Comparison of ENCODE assay signal across 22 cellular contexts in the genomic region with DNA sequence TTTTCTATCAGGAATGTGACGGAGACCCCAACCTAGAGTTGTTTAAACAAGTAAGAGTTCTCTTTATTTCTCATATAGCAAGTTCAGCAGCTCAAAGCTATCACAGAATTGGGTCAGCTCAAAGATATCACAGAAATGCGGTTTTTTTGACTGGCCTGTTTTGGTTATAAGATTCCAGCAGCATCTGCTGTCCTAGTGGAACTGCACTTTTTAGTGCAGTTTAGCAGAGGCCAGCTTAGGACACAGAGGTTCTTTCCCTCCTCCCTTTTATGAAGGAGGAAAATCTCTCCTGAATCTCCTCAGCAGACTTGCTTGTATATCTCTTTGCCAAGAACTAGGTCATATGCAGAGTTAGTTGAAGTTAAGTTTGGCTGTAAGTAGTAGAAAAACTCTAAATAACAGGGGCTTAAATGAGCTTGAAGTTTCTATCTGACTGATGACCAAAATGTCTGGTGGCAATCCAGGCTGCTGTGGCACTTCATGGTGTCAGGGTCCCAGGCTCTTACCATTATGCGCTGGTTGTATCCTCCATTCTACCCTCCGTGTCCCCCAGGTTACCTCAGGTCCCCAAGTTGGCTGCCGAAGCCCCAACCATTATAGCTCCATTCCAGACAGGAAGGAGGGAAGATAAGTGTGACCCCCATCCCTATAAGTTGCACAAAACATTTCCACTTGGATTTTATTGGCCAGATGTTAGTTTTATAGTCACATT. TPM values are rescaled to one million over a fixed set of nuclear protein-coding genes. Genes with fewer than 3 reads are reported as not detected.
DNase-seq lines count a peak whose midpoint lies in the region; ATAC-seq, FAIRE-seq and TF ChIP-seq lines count a peak whose summit lies in the region.
"Had no signal": no experiment of that assay in that cellular context is flagged by ENCODE, and none has a peak within 500 bp of the region (broad histone marks: within the 10 kb centered on the region; RNA-seq: fewer than 3 reads in every experiment).

No MANE protein-coding gene starts in this region.

- peak overlapping the region; percentile 16 for H3K27ac Mint-ChIP-seq in activated naive CD8-positive, alpha-beta T cell
- no peak overlapping the region for H3K27ac Mint-ChIP-seq in activated naive CD8-positive, alpha-beta T cell treated with anti-CD3 and anti-CD28 coated beads for 36 hours
- H3K27ac Mint-ChIP-seq in GM23338: no peak overlapping the region
- H3K27ac Mint-ChIP-seq in stimulated activated naive B cell treated with anti-CD40 and anti-IgM and Interleukin-4, amounts not matched to agents 10 μg/mL and 1 μg/mL and 100 μg/mL, for 72 hours: peak overlapping the region; percentile 14

- peak; percentile 47 for FAIRE-seq in bronchial epithelial cell (lab: Jason Lieb, UNC)
- FAIRE-seq: A549, D721Med, H54 had no signal

- peak overlapping the region; percentile 66; the same call in 1 of the 2 replicates for H3K27ac ChIP-seq in GM23338 (ENCODE audit: low read depth)
- H3K27ac ChIP-seq: A549, BLaER1, HL-60 had no signal

- TF ChIP-seq CTCF in GM23338 (conservative IDR thresholded peaks at IDR 0.05; ENCODE audit: low read depth in 2 of 2) (no peak), bronchial epithelial cell (IDR thresholded peaks at IDR 0.05; ENCODE audit: insufficient read depth, low read length, severe bottlenecking) (no peak)

- H3K36me3 Mint-ChIP-seq in activated naive CD8-positive, alpha-beta T cell: peaks cover 4% of the 10 kb centered on the region
- peaks cover 46% of the 10 kb centered on the region for H3K36me3 Mint-ChIP-seq in activated naive CD8-positive, alpha-beta T cell treated with anti-CD3 and anti-CD28 coated beads for 36 hours
- peaks cover 60% of the 10 kb centered on the region for H3K36me3 Mint-ChIP-seq in GM23338 (ENCODE audit: low read depth)
- peaks cover 45 to 58% of the 10 kb centered on the region in 2 donors for H3K36me3 Mint-ChIP-seq in stimulated activated naive B cell treated with anti-CD40 and anti-IgM and Interleukin-4, amounts not matched to agents 10 μg/mL and 1 μg/mL and 100 μg/mL, for 72 hours

- H3K4me2 ChIP-seq in GM23338: no peak overlapping the region
- H3K4me2 ChIP-seq: A549, BLaER1 had no signal

- peaks cover 69% of the 10 kb centered on the region for H3K4me1 Mint-ChIP-seq in activated naive CD8-positive, alpha-beta T cell (ENCODE audit: low read depth)
- H3K4me1 Mint-ChIP-seq in activated naive CD8-positive, alpha-beta T cell treated with anti-CD3 and anti-CD28 coated beads for 36 hours: peaks cover 50% of the 10 kb centered on the region
- H3K4me1 Mint-ChIP-seq in GM23338: peaks cover 23% of the 10 kb centered on the region
- peaks cover 39 to 80% of the 10 kb centered on the region in 2 donors for H3K4me1 Mint-ChIP-seq in stimulated activated naive B cell treated with anti-CD40 and anti-IgM and Interleukin-4, amounts not matched to agents 10 μg/mL and 1 μg/mL and 100 μg/mL, for 72 hours

- DNase-seq in activated naive CD8-positive, alpha-beta T cell treated with anti-CD3 and anti-CD28 coated beads for 36 hours: no peak
- DNase-seq in GM23338 (ENCODE audit: low spot score) (no peak), bronchial epithelial cell (ENCODE audit: low read depth) (no peak)
- DNase-seq in stimulated activated naive B cell treated with anti-CD40 and anti-IgM and Interleukin-4, amounts not matched to agents 10 μg/mL and 1 μg/mL and 100 μg/mL, for 72 hours: no peak
- DNase-seq: CD8-positive, alpha-beta memory T cell; HFFc6; Karpas-422; NCI-H1417 treated with DMSO at 0.1 percent for 48 hours; NCI-H1930; NCI-H345; NCI-H526; PC-3; RPMI8226; SIG-M5 had no signal

- no peaks in the 10 kb centered on the region for H3K9me2 ChIP-seq in GM23338 (ENCODE audit: insufficient read depth)

- H3K27me3 ChIP-seq in GM23338 (ENCODE audit: insufficient read depth): no peaks in the 10 kb centered on the region
- H3K27me3 ChIP-seq in bronchial epithelial cell (ENCODE audit: control insufficient read depth, insufficient read depth, low read length): no peaks in the 10 kb centered on the region
- H3K27me3 ChIP-seq: BLaER1 had no signal

- peaks cover 40% of the 10 kb centered on the region for H4K20me1 ChIP-seq in GM23338 (replicated peaks; ENCODE audit: insufficient read depth)

- H3K36me3 ChIP-seq in GM23338 (ENCODE audit: insufficient read depth): peaks cover 28% of the 10 kb centered on the region
- H3K36me3 ChIP-seq in bronchial epithelial cell (ENCODE audit: control insufficient read depth, insufficient read depth, low read length): peaks cover 21% of the 10 kb centered on the region

- H2AFZ ChIP-seq in GM23338: no peak overlapping the region

- ATAC-seq in GM23338: no peak
- ATAC-seq in stimulated activated naive B cell treated with anti-CD40 and anti-IgM and Interleukin-4, amounts not matched to agents 10 μg/mL and 1 μg/mL and 100 μg/mL, for 72 hours (replicated peaks): no peak
- ATAC-seq in HG03095 (IDR thresholded peaks at IDR 0.05; ENCODE audit: unreplicated experiment): no peak
- no peak for ATAC-seq in HG03342 (IDR thresholded peaks at IDR 0.05; ENCODE audit: unreplicated experiment)
- ATAC-seq: A549, PC-3 had no signal

- no peak overlapping the region for H3K4me3 Mint-ChIP-seq in activated naive CD8-positive, alpha-beta T cell
- H3K4me3 Mint-ChIP-seq in activated naive CD8-positive, alpha-beta T cell treated with anti-CD3 and anti-CD28 coated beads for 36 hours: no peak overlapping the region
- H3K4me3 Mint-ChIP-seq in GM23338: no peak overlapping the region
- no peak overlapping the region for H3K4me3 Mint-ChIP-seq in stimulated activated naive B cell treated with anti-CD40 and anti-IgM and Interleukin-4, amounts not matched to agents 10 μg/mL and 1 μg/mL and 100 μg/mL, for 72 hours
- H3K4me3 Mint-ChIP-seq: HFFc6 had no signal

- peaks cover 7% of the 10 kb centered on the region for H3K4me1 ChIP-seq in GM23338 (ENCODE audit: insufficient read depth)

- no peaks in the 10 kb centered on the region for H3K9me3 Mint-ChIP-seq in activated naive CD8-positive, alpha-beta T cell (ENCODE audit: low read depth)
- H3K9me3 Mint-ChIP-seq in activated naive CD8-positive, alpha-beta T cell treated with anti-CD3 and anti-CD28 coated beads for 36 hours: no peaks in the 10 kb centered on the region
- H3K9me3 Mint-ChIP-seq in GM23338: no peaks in the 10 kb centered on the region
- no peaks in the 10 kb centered on the region for H3K9me3 Mint-ChIP-seq in stimulated activated naive B cell treated with anti-CD40 and anti-IgM and Interleukin-4, amounts not matched to agents 10 μg/mL and 1 μg/mL and 100 μg/mL, for 72 hours
- H3K9me3 Mint-ChIP-seq: CD8-positive, alpha-beta memory T cell; HFFc6 had no signal

- H3F3A ChIP-seq in GM23338 (replicated peaks; ENCODE audit: low read depth): no peaks in the 10 kb centered on the region

- H3K4me3 ChIP-seq in GM23338: no peak overlapping the region
- no peak overlapping the region for H3K4me3 ChIP-seq in bronchial epithelial cell (ENCODE audit: low read depth, low read length)
- H3K4me3 ChIP-seq: A549, BLaER1 had no signal

- H3K27me3 Mint-ChIP-seq in activated naive CD8-positive, alpha-beta T cell: no peaks in the 10 kb centered on the region
- no peaks in the 10 kb centered on the region for H3K27me3 Mint-ChIP-seq in activated naive CD8-positive, alpha-beta T cell treated with anti-CD3 and anti-CD28 coated beads for 36 hours
- H3K27me3 Mint-ChIP-seq in GM23338 (ENCODE audit: insufficient read depth, low read depth, poor library complexity): peaks cover 5% of the 10 kb centered on the region
- no peaks in the 10 kb centered on the region for H3K27me3 Mint-ChIP-seq in stimulated activated naive B cell treated with anti-CD40 and anti-IgM and Interleukin-4, amounts not matched to agents 10 μg/mL and 1 μg/mL and 100 μg/mL, for 72 hours

- peaks cover 98% of the 10 kb centered on the region for H3K79me2 ChIP-seq in GM23338 (replicated peaks; ENCODE audit: insufficient read depth)

TF ChIP-seq in GM23338, 12 proteins besides CTCF, POLR2A, EP300 and RAD21 (continues in another document):
- TF ChIP-seq POLR2AphosphoS5 (IDR thresholded peaks at IDR 0.05; ENCODE audit: low read depth): no peak
- TF ChIP-seq, protein P1, sequence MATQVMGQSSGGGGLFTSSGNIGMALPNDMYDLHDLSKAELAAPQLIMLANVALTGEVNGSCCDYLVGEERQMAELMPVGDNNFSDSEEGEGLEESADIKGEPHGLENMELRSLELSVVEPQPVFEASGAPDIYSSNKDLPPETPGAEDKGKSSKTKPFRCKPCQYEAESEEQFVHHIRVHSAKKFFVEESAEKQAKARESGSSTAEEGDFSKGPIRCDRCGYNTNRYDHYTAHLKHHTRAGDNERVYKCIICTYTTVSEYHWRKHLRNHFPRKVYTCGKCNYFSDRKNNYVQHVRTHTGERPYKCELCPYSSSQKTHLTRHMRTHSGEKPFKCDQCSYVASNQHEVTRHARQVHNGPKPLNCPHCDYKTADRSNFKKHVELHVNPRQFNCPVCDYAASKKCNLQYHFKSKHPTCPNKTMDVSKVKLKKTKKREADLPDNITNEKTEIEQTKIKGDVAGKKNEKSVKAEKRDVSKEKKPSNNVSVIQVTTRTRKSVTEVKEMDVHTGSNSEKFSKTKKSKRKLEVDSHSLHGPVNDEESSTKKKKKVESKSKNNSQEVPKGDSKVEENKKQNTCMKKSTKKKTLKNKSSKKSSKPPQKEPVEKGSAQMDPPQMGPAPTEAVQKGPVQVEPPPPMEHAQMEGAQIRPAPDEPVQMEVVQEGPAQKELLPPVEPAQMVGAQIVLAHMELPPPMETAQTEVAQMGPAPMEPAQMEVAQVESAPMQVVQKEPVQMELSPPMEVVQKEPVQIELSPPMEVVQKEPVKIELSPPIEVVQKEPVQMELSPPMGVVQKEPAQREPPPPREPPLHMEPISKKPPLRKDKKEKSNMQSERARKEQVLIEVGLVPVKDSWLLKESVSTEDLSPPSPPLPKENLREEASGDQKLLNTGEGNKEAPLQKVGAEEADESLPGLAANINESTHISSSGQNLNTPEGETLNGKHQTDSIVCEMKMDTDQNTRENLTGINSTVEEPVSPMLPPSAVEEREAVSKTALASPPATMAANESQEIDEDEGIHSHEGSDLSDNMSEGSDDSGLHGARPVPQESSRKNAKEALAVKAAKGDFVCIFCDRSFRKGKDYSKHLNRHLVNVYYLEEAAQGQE (IDR thresholded peaks at IDR 0.05; ENCODE audit: unreplicated experiment): no peak

RNA-seq across cellular contexts. Expression of gene PPP2R1A, which starts 6.6 kb away (rescaled TPM):
- total RNA-seq in activated naive CD8-positive, alpha-beta T cell treated with anti-CD3 and anti-CD28 coated beads for 36 hours: 100 to 1,000 TPM; 222 to 244 TPM
- total RNA-seq in GM23338 (2014; rRNA removed; shearing (Covaris generic)): 345 and 381 TPM in 2 replicates
- polyA plus RNA-seq in GM23338 (2016; fragmentation: Nextera tagmentation; extraction: Ambion mirVana): 212 and 238 TPM in 2 replicates
- total RNA-seq in bronchial epithelial cell: 67.4 and 92.7 TPM in 2 replicates

RNA-seq across cellular contexts. Expression of gene ZNF836, which starts 25.0 kb away (rescaled TPM):
- total RNA-seq in activated naive CD8-positive, alpha-beta T cell treated with anti-CD3 and anti-CD28 coated beads for 36 hours: 10 to 100 TPM; 10.0 to 12.0 TPM
- total RNA-seq in GM23338 (2014; rRNA removed; shearing (Covaris generic)): 15.7 and 18.6 TPM in 2 replicates
- polyA plus RNA-seq in GM23338 (2016; fragmentation: Nextera tagmentation; extraction: Ambion mirVana): 9.8 and 11.8 TPM in 2 replicates
- 6.1 and 6.3 TPM in 2 replicates for total RNA-seq in bronchial epithelial cell

RNA-seq across cellular contexts. Expression of gene ZNF616, which starts 56.7 kb away (rescaled TPM):
- 1 to 10 TPM; 9.0 to 9.5 TPM for total RNA-seq in activated naive CD8-positive, alpha-beta T cell treated with anti-CD3 and anti-CD28 coated beads for 36 hours
- total RNA-seq in GM23338 (2014; rRNA removed; shearing (Covaris generic)): 28.3 and 28.8 TPM in 2 replicates
- polyA plus RNA-seq in GM23338 (2016; fragmentation: Nextera tagmentation; extraction: Ambion mirVana): 10.4 and 13.3 TPM in 2 replicates
- 10.0 and 12.4 TPM in 2 replicates for total RNA-seq in bronchial epithelial cell

Comparison
In these comparisons a context has a peak if more than half of its experiments do, and no peak if none do; other contexts are left out.
1. H3K27ac Mint-ChIP-seq: peak in activated naive CD8-positive, alpha-beta T cell (single experiment) and stimulated activated naive B cell treated with anti-CD40 and anti-IgM and Interleukin-4, amounts not matched to agents 10 μg/mL and 1 μg/mL and 100 μg/mL, for 72 hours (single experiment); none in activated naive CD8-positive, alpha-beta T cell treated with anti-CD3 and anti-CD28 coated beads for 36 hours (single experiment) and GM23338 (single experiment).